Comparison of ENCODE assay signal across 12 cellular contexts in genomic region chr13:34207334-34207733, GRCh38.
DNase-seq lines count a peak whose midpoint lies in the region; ATAC-seq, FAIRE-seq and TF ChIP-seq lines count a peak whose summit lies in the region.
"Had no signal": no experiment of that assay in that cellular context is flagged by ENCODE, and none has a peak within 500 bp of the region (broad histone marks: within the 10 kb centered on the region; RNA-seq: fewer than 3 reads in every experiment).

No MANE protein-coding gene starts in this region.

- H3K36me3 ChIP-seq in bronchial epithelial cell (ENCODE audit: control insufficient read depth, insufficient read depth, low read length) = no peaks in the 10 kb centered on the region
- H3K36me3 ChIP-seq in esophagus squamous epithelium = no peaks in the 10 kb centered on the region

- no peak for TF ChIP-seq POLR2A in esophagus squamous epithelium (IDR thresholded peaks at IDR 0.05)

- 33 to 40% methylated on average over 4 of the region's 4 CpGs for WGBS in esophagus squamous epithelium, 2 donors

- peaks cover 0 to 6% (median 0%) of the 10 kb centered on the region in 3 donors for H3K4me1 ChIP-seq in esophagus squamous epithelium

- POLR2A ChIA-PET in AG04450 (lab: Yijun Ruan, JAX) = no interaction called here

- no peaks in the 10 kb centered on the region for H3K9me3 ChIP-seq in AG04450 (ENCODE audit: control insufficient read depth, insufficient read depth, low read length)
- H3K9me3 ChIP-seq in esophagus squamous epithelium = no peaks in the 10 kb centered on the region

- H3K27me3 ChIP-seq in AG04450 (ENCODE audit: control insufficient read depth, insufficient read depth, low read length) (no peaks in the 10 kb centered on the region), bronchial epithelial cell (ENCODE audit: control insufficient read depth, insufficient read depth, low read length) (no peaks in the 10 kb centered on the region), esophagus squamous epithelium (no peaks in the 10 kb centered on the region)

- CTCF ChIA-PET in AG04450 (lab: Charles Lee) = no interaction called here

- H3K4me3 ChIP-seq in AG04450 (ENCODE audit: low read depth, low read length) (no peak overlapping the region), bronchial epithelial cell (ENCODE audit: low read depth, low read length) (no peak overlapping the region), esophagus squamous epithelium (no peak overlapping the region)

- FAIRE-seq in HTR-8/SVneo (lab: Jason Lieb, UNC) (no peak), bronchial epithelial cell (lab: Jason Lieb, UNC) (no peak)

- DNase-seq in AG04450 (ENCODE audit: low read depth, low spot score) = peak; percentile 24
- peak; percentile 52 for DNase-seq in HTR-8/SVneo (ENCODE audit: insufficient read length, low spot score)
- peak; percentile 26 for DNase-seq in bronchial epithelial cell (ENCODE audit: low read depth)
- DNase-seq in lung microvascular endothelial cell (ENCODE audit: low read depth in 2 of 2) = peak; percentile 12 to 76
- DNase-seq in esophagus squamous epithelium (lab: John Stamatoyannopoulos, UW) = no peak
- no peak for DNase-seq in Kasumi-1 (lab: John Stamatoyannopoulos, UW)
- DNase-seq: activated CD4-positive, alpha-beta memory T cell treated with anti-CD3 and anti-CD28 coated beads for 36 hours; CD4-positive, alpha-beta T cell; KG1; NCI-H510A treated with DMSO at 0.1 percent for 48 hours had no signal

- H3K27ac ChIP-seq in AG04450 (ENCODE audit: low read depth, low read length) = no peak overlapping the region
- no peak overlapping the region for H3K27ac ChIP-seq in esophagus squamous epithelium

- intact Hi-C loops in esophagus squamous epithelium (cut with DNase I) = no loop called here

- ATAC-seq in HG03280 (IDR thresholded peaks at IDR 0.05; ENCODE audit: unreplicated experiment) (no peak), GM21526 (IDR thresholded peaks at IDR 0.05; ENCODE audit: low FRiP score, unreplicated experiment) (no peak)

- TF ChIP-seq CTCF in AG04450 (IDR thresholded peaks at IDR 0.05; ENCODE audit: low read depth, low read length) (no peak), bronchial epithelial cell (IDR thresholded peaks at IDR 0.05; ENCODE audit: insufficient read depth, low read length, severe bottlenecking) (no peak), esophagus squamous epithelium (IDR thresholded peaks at IDR 0.05) (no peak)

Comparison
In these comparisons a context has a peak if more than half of its experiments do, and no peak if none do; other contexts are left out.
1. DNase-seq: peak in AG04450 (single experiment), HTR-8/SVneo (single experiment), bronchial epithelial cell (single experiment) and lung microvascular endothelial cell (2 of 2); none in esophagus squamous epithelium (single experiment) and Kasumi-1 (0 of 2).